In genomic region chr13:113938246-113938645, GRCh38 we compare ENCODE assay signal across 28 cellular contexts. TPM values are rescaled to one million over a fixed set of nuclear protein-coding genes. Genes with fewer than 3 reads are reported as not detected.
A peak's percentile ranks its signal among the peaks of the same experiment; 100 is the strongest.
DNase-seq lines count a peak whose midpoint lies in the region; ATAC-seq, FAIRE-seq and TF ChIP-seq lines count a peak whose summit lies in the region.
"Had no signal": no experiment of that assay in that cellular context is flagged by ENCODE, and none has a peak within 500 bp of the region (broad histone marks: within the 10 kb centered on the region; RNA-seq: fewer than 3 reads in every experiment).

No MANE protein-coding gene starts in this region.

- H3K27me3 Mint-ChIP-seq in astrocyte (ENCODE audit: low read depth, unreplicated experiment) = no peaks in the 10 kb centered on the region
- H3K27me3 Mint-ChIP-seq in nephron (ENCODE audit: low read depth) = peaks cover 25% of the 10 kb centered on the region
- H3K27me3 Mint-ChIP-seq: activated CD8-positive, alpha-beta T cell treated with anti-CD3 and anti-CD28 coated beads for 36 hours had no signal

- peaks cover 22% of the 10 kb centered on the region for H3K36me3 Mint-ChIP-seq in astrocyte (ENCODE audit: low read depth, unreplicated experiment)
- H3K36me3 Mint-ChIP-seq in nephron (ENCODE audit: low read depth) = no peaks in the 10 kb centered on the region
- H3K36me3 Mint-ChIP-seq: IgD-negative memory B cell, memory B cell had no signal

- H3K9me3 ChIP-seq in BLaER1 treated with 17β-estradiol and CSF1 and Interleukin-3, amounts not matched to agents 10 nM and 100 nM (replicated peaks in 1 of 11) = no peaks in the 10 kb centered on the region
- H3K9me3 ChIP-seq in HEK293 (ENCODE audit: control insufficient read depth, insufficient read depth, low read depth, low read length) (no peaks in the 10 kb centered on the region), astrocyte (ENCODE audit: insufficient read depth, low read depth, low read length) (no peaks in the 10 kb centered on the region)
- H3K9me3 ChIP-seq: adrenal gland, neutrophil, right lobe of liver, transverse colon had no signal

- H3K9me3 Mint-ChIP-seq in astrocyte (ENCODE audit: unreplicated experiment) (peaks cover 3% of the 10 kb centered on the region), nephron (no peaks in the 10 kb centered on the region)
- H3K9me3 Mint-ChIP-seq: activated CD8-positive, alpha-beta T cell treated with anti-CD3 and anti-CD28 coated beads for 36 hours; activated naive CD4-positive, alpha-beta T cell treated with anti-CD3 and anti-CD28 coated beads for 36 hours; activated T-helper 1 cell treated with anti-CD3 and anti-CD28 coated beads, Interleukin-12 subunit alpha, Interleukin-12 subunit beta, Interleukin-2, Interleukin-4 antibody, amounts not matched to agents 30 ng/mL and 10 ng/mL and 1 ng/mL, durations not matched to agents 14 hours and 24 hours and 36 hours; HFFc6; IgD-negative memory B cell; memory B cell had no signal

- no peak overlapping the region for H3K4me3 ChIP-seq in BLaER1 treated with 17β-estradiol and CSF1 and Interleukin-3, amounts not matched to agents 10 nM and 100 nM
- H3K4me3 ChIP-seq in HEK293 (ENCODE audit: low read depth, low read length) (no peak overlapping the region), astrocyte (ENCODE audit: insufficient read depth, low read depth, low read length) (no peak overlapping the region)
- H3K4me3 ChIP-seq: adrenal gland, GM23248, PC-9, right lobe of liver, transverse colon had no signal

- H3K79me2 ChIP-seq in astrocyte (ENCODE audit: insufficient read depth, low read length) = no peaks in the 10 kb centered on the region

- H3K4me3 Mint-ChIP-seq in astrocyte (ENCODE audit: unreplicated experiment) (no peak overlapping the region), nephron (no peak overlapping the region)
- H3K4me3 Mint-ChIP-seq: activated CD8-positive, alpha-beta T cell treated with anti-CD3 and anti-CD28 coated beads for 36 hours; activated naive CD4-positive, alpha-beta T cell treated with anti-CD3 and anti-CD28 coated beads for 36 hours; activated T-helper 1 cell treated with anti-CD3 and anti-CD28 coated beads, Interleukin-12 subunit alpha, Interleukin-12 subunit beta, Interleukin-2, Interleukin-4 antibody, amounts not matched to agents 30 ng/mL and 10 ng/mL and 1 ng/mL, durations not matched to agents 14 hours and 24 hours and 36 hours; HFFc6; IgD-negative memory B cell; memory B cell had no signal

- no peaks in the 10 kb centered on the region for H3K36me3 ChIP-seq in BLaER1 treated with 17β-estradiol and CSF1 and Interleukin-3, amounts not matched to agents 10 nM and 100 nM
- H3K36me3 ChIP-seq in HEK293 (ENCODE audit: control insufficient read depth in 2 of 2, insufficient read depth in 1 of 2, low read length in 2 of 2) (no peaks in the 10 kb centered on the region), astrocyte (ENCODE audit: insufficient read depth, low read length) (no peaks in the 10 kb centered on the region)
- H3K36me3 ChIP-seq: adrenal gland, neutrophil, right lobe of liver, transverse colon had no signal

- H4K20me1 ChIP-seq in BLaER1 treated with 17β-estradiol and CSF1 and Interleukin-3, amounts not matched to agents 10 nM and 100 nM = peaks cover 0 to 22% (median 0%) of the 10 kb centered on the region in 11 experiments; a peak in 5 of 22 replicates
- H4K20me1 ChIP-seq in astrocyte (ENCODE audit: insufficient read depth, low read length) = peaks cover 13% of the 10 kb centered on the region

- ATAC-seq in HG03565 (IDR thresholded peaks at IDR 0.05; ENCODE audit: unreplicated experiment) = no peak
- ATAC-seq: activated CD8-positive, alpha-beta T cell treated with anti-CD3 and anti-CD28 coated beads for 36 hours had no signal

- POLR2A ChIA-PET in HEK293 (lab: Yijun Ruan, JAX) = no interaction called here

- H3K4me1 ChIP-seq in BLaER1 treated with 17β-estradiol and CSF1 and Interleukin-3, amounts not matched to agents 10 nM and 100 nM = peaks cover 0 to 29% (median 12%) of the 10 kb centered on the region in 10 experiments; a peak in 14 of 20 replicates
- H3K4me1 ChIP-seq in HEK293 (ENCODE audit: control insufficient read depth, insufficient read depth, low read length) (no peaks in the 10 kb centered on the region), astrocyte (ENCODE audit: insufficient read depth, low read length) (peaks cover 6% of the 10 kb centered on the region)
- H3K4me1 ChIP-seq: adrenal gland had no signal

- CTCF ChIA-PET in HEK293 (lab: Yijun Ruan, JAX) = no interaction called here

- peak overlapping the region in 8 of 11 experiments; percentile 16 to 63 (median 36); a peak in 13 of 22 replicates for H3K4me2 ChIP-seq in BLaER1 treated with 17β-estradiol and CSF1 and Interleukin-3, amounts not matched to agents 10 nM and 100 nM
- no peak overlapping the region for H3K4me2 ChIP-seq in astrocyte (ENCODE audit: low read length)
- H3K4me2 ChIP-seq: PC-9 had no signal

- TF ChIP-seq CTCF in HEK293 (tag by site-specific recombination; IDR thresholded peaks at IDR 0.05) (no peak), astrocyte (IDR thresholded peaks at IDR 0.05; ENCODE audit: insufficient read depth, low read depth, low read length) (no peak), nephron (IDR thresholded peaks at IDR 0.05; ENCODE audit: unreplicated experiment in 3 of 3) (no peak)

- peak overlapping the region; percentile 1 for H3K27ac Mint-ChIP-seq in astrocyte (ENCODE audit: unreplicated experiment)
- H3K27ac Mint-ChIP-seq in nephron = peak overlapping the region; percentile 7 to 60 (median 53)
- H3K27ac Mint-ChIP-seq: activated CD8-positive, alpha-beta T cell treated with anti-CD3 and anti-CD28 coated beads for 36 hours; activated naive CD4-positive, alpha-beta T cell treated with anti-CD3 and anti-CD28 coated beads for 36 hours; activated T-helper 1 cell treated with anti-CD3 and anti-CD28 coated beads, Interleukin-12 subunit alpha, Interleukin-12 subunit beta, Interleukin-2, Interleukin-4 antibody, amounts not matched to agents 30 ng/mL and 10 ng/mL and 1 ng/mL, durations not matched to agents 14 hours and 24 hours and 36 hours; HFFc6; IgD-negative memory B cell; memory B cell had no signal

- H2AFZ ChIP-seq in astrocyte (ENCODE audit: low read depth, low read length) = no peak overlapping the region
- H2AFZ ChIP-seq: GM23248, PC-9 had no signal

- DNase-seq in astrocyte (ENCODE audit: low read depth) (no peak), anterior cingulate cortex (lab: John Stamatoyannopoulos, UW) (no peak)
- DNase-seq in stimulated activated CD4-positive, alpha-beta T cell treated with anti-CD3 and anti-CD28 coated beads, Interleukin-4, amount 100 ng/mL, for 1 hour = no peak
- DNase-seq: activated CD8-positive, alpha-beta memory T cell treated with anti-CD3 and anti-CD28 coated beads, Interleukin-2, amount 50 U/mL, for 48 hours; activated CD8-positive, alpha-beta T cell treated with anti-CD3 and anti-CD28 coated beads for 36 hours; activated naive CD4-positive, alpha-beta T cell treated with anti-CD3 and anti-CD28 coated beads for 36 hours; adrenal gland; C1 segment of cervical spinal cord; GM23248; HFFc6; hippocampal formation; left colon; NCI-H1694 treated with DMSO at 0.1 percent for 48 hours; NCI-H526 treated with DMSO at 0.1 percent for 48 hours; PC-9; SIG-M5; SW 1271; T-helper 9 cell; transverse colon had no signal

- no peak overlapping the region; a peak in 1 of 22 replicates for H3K9ac ChIP-seq in BLaER1 treated with 17β-estradiol and CSF1 and Interleukin-3, amounts not matched to agents 10 nM and 100 nM
- no peak overlapping the region for H3K9ac ChIP-seq in astrocyte (ENCODE audit: low read length)
- H3K9ac ChIP-seq: GM23248 had no signal

- FAIRE-seq in astrocyte (lab: Jason Lieb, UNC) = no peak

- H3K4me1 Mint-ChIP-seq in astrocyte (ENCODE audit: low read depth, unreplicated experiment) = peaks cover 12% of the 10 kb centered on the region
- H3K4me1 Mint-ChIP-seq in nephron = peaks cover 37% of the 10 kb centered on the region
- H3K4me1 Mint-ChIP-seq: IgD-negative memory B cell, memory B cell had no signal

- peaks cover 0 to 18% (median 5%) of the 10 kb centered on the region in 11 experiments; a peak in 8 of 22 replicates for H3K27me3 ChIP-seq in BLaER1 treated with 17β-estradiol and CSF1 and Interleukin-3, amounts not matched to agents 10 nM and 100 nM
- no peaks in the 10 kb centered on the region for H3K27me3 ChIP-seq in astrocyte (ENCODE audit: insufficient read depth, low read length)
- H3K27me3 ChIP-seq: adrenal gland, right lobe of liver had no signal

- H3K27ac ChIP-seq in BLaER1 treated with 17β-estradiol and CSF1 and Interleukin-3, amounts not matched to agents 10 nM and 100 nM = no peak overlapping the region
- no peak overlapping the region for H3K27ac ChIP-seq in HEK293 (ENCODE audit: extremely low read depth, low read depth, low read length)
- H3K27ac ChIP-seq in astrocyte (ENCODE audit: low read depth, low read length) = no peak overlapping the region
- H3K27ac ChIP-seq: adrenal gland, GM23248, neutrophil, PC-9, right lobe of liver, transverse colon had no signal

TF ChIP-seq in HEK293, 187 proteins besides CTCF, POLR2A, EP300 and RAD21:
- TF ChIP-seq ZBTB17 (tag by site-specific recombination; IDR thresholded peaks at IDR 0.05) (peak; percentile 16; the same call in 1 of the 2 replicates), ZNF121 (tag by site-specific recombination; IDR thresholded peaks at IDR 0.05) (no peak)

RNA-seq across cellular contexts. Expression of gene C13orf46, which starts 35.6 kb away (rescaled TPM):
- total RNA-seq in astrocyte = 3.0 and 5.0 TPM in 2 replicates
- total RNA-seq: GM23248 had no signal
